ENCODE assay signal across 8 cellular contexts in genomic region chr3:111252795-111253194, GRCh38.
DNase-seq lines count a peak whose midpoint lies in the region; ATAC-seq and TF ChIP-seq lines count a peak whose summit lies in the region.

No MANE protein-coding gene starts in this region.

- H3K4me3 Mint-ChIP-seq in chondrocyte (ENCODE audit: unreplicated experiment): no peak overlapping the region

- H3K27ac ChIP-seq in esophagus squamous epithelium: no peak overlapping the region

- H3K4me3 ChIP-seq in mucosa of stomach (ENCODE audit: low read length) (no peak overlapping the region), esophagus squamous epithelium (no peak overlapping the region)

- H3K36me3 Mint-ChIP-seq in chondrocyte (ENCODE audit: low read depth): no peaks in the 10 kb centered on the region

- H3K27me3 ChIP-seq in mucosa of stomach (ENCODE audit: control insufficient read depth, insufficient read depth, low read length) (no peaks in the 10 kb centered on the region), esophagus squamous epithelium (no peaks in the 10 kb centered on the region)

- peaks cover 3% of the 10 kb centered on the region for H3K4me1 Mint-ChIP-seq in chondrocyte (ENCODE audit: low read depth)

- peak; percentile 26 for TF ChIP-seq CTCF in chondrocyte (IDR thresholded peaks at IDR 0.05)
- no peak for TF ChIP-seq CTCF in esophagus squamous epithelium (IDR thresholded peaks at IDR 0.05)

- H3K4me1 ChIP-seq in mucosa of stomach (ENCODE audit: control insufficient read depth, insufficient read depth, low read length) (no peaks in the 10 kb centered on the region), esophagus squamous epithelium (no peaks in the 10 kb centered on the region)

- H3K36me3 ChIP-seq in mucosa of stomach (ENCODE audit: control insufficient read depth, insufficient read depth, low read length) (no peaks in the 10 kb centered on the region), esophagus squamous epithelium (no peaks in the 10 kb centered on the region)

- 24 to 33% methylated on average over 3 of the region's 3 CpGs for WGBS in esophagus squamous epithelium, 2 donors

- intact Hi-C loops in esophagus squamous epithelium (cut with DNase I): no loop called here

- H3K27me3 Mint-ChIP-seq in chondrocyte (ENCODE audit: low read depth): no peaks in the 10 kb centered on the region

- ATAC-seq in HG03039 (IDR thresholded peaks at IDR 0.05; ENCODE audit: unreplicated experiment) (peak; percentile 78), HG03469 (IDR thresholded peaks at IDR 0.05; ENCODE audit: unreplicated experiment) (no peak)

- peak overlapping the region; percentile 13 for H3K9ac ChIP-seq in mucosa of stomach (ENCODE audit: low read length)

- no peak for TF ChIP-seq POLR2A in esophagus squamous epithelium (IDR thresholded peaks at IDR 0.05)

- no peak overlapping the region for H3K27ac Mint-ChIP-seq in chondrocyte (ENCODE audit: unreplicated experiment)

- H3K9me3 ChIP-seq in mucosa of stomach (ENCODE audit: control insufficient read depth, low read length) (no peaks in the 10 kb centered on the region), esophagus squamous epithelium (no peaks in the 10 kb centered on the region)

- no peaks in the 10 kb centered on the region for H3K9me3 Mint-ChIP-seq in chondrocyte (ENCODE audit: low read depth)

- DNase-seq in ELR (ENCODE audit: low read depth): peak; percentile 41
- DNase-seq in chondrocyte (ENCODE audit: low spot score): no peak
- DNase-seq in activated T-cell treated with anti-CD3 and anti-CD28 coated beads for 4 hours: no peak
- no peak for DNase-seq in esophagus squamous epithelium (lab: John Stamatoyannopoulos, UW)
- no peak for DNase-seq in OCI-M2 (lab: John Stamatoyannopoulos, UW; ENCODE audit: unreplicated experiment)
